Comparison of ENCODE assay signal across 8 cellular contexts in the genomic region with DNA sequence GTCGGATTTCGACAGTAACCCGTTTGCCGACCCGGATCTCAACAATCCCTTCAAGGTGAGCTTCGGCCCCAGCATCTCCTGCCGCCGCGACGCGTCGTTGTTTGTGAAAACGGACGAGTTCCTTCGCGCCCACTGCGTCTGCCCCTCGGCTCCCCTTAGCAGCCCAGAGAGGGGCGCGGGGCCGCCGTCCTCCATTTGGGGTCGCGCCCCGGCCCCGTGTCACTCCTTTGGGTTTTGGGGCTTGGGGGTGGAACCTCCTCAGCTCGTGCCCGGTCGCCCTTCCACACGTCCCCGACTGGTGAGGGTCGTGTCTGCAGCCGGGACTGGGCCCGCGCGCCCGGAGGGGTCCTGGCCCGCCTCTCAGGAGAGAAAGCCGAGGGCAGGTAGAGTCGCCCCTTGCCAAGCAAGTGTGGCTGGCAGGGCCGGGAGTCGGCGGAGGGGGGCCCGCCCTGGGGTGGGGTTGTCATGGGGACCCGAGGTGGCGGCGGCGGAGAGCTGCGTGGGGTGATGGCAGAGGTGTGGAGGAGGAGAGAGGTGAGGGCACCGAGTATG. TPM values are rescaled to one million over a fixed set of nuclear protein-coding genes. Genes with fewer than 3 reads are reported as not detected.
DNase-seq lines count a peak whose midpoint lies in the region; ATAC-seq and TF ChIP-seq lines count a peak whose summit lies in the region.

No MANE protein-coding gene starts in this region.

- H3K4me3 ChIP-seq in effector memory CD4-positive, alpha-beta T cell (ENCODE audit: insufficient read depth, low read depth, low read length, poor library complexity, severe bottlenecking) = peak overlapping the region; percentile 100
- H3K4me3 ChIP-seq in mucosa of descending colon = peak overlapping the region; percentile 94

- intact Hi-C loops in mucosa of descending colon (cut with DNase I, micrococcal nuclease) = loop anchor here in 1 of 2 donors (2.0 kb wide), 1 partner anchor 66 kb away; a partner anchor contains a TSS

- TF ChIP-seq CTCF in mucosa of descending colon (IDR thresholded peaks at IDR 0.05) = no peak

- ATAC-seq in GM21825 (IDR thresholded peaks at IDR 0.05; ENCODE audit: unreplicated experiment) = peak; percentile 36
- peak; percentile 61 for ATAC-seq in mucosa of descending colon

- H3K27me3 ChIP-seq in effector memory CD4-positive, alpha-beta T cell (replicated peaks; ENCODE audit: control insufficient read depth, insufficient read depth, low read length, poor library complexity, severe bottlenecking) = no peaks in the 10 kb centered on the region

- no peaks in the 10 kb centered on the region for H3K9me3 ChIP-seq in effector memory CD4-positive, alpha-beta T cell (ENCODE audit: control insufficient read depth, low read length)
- H3K9me3 ChIP-seq in mucosa of descending colon = no peaks in the 10 kb centered on the region

- H3K36me3 ChIP-seq in effector memory CD4-positive, alpha-beta T cell (ENCODE audit: control insufficient read depth, insufficient read depth, low read length) = no peaks in the 10 kb centered on the region
- no peaks in the 10 kb centered on the region for H3K36me3 ChIP-seq in mucosa of descending colon (ENCODE audit: low read depth)

- peak overlapping the region; percentile 83 for H3K27ac ChIP-seq in effector memory CD4-positive, alpha-beta T cell (ENCODE audit: insufficient read depth, low read length, poor library complexity, severe bottlenecking)

- DNase-seq in DMS53 treated with DMSO at 0.1 percent for 48 hours (lab: John Stamatoyannopoulos, UW; ENCODE audit: unreplicated experiment) (peak; percentile 61), M059J (ENCODE audit: low read depth) (peak; percentile 53), mucosa of descending colon (peak; percentile 69 to 87 (median 83)), NOMO-1 treated with DMSO at 0.1 percent for 48 hours (lab: John Stamatoyannopoulos, UW; ENCODE audit: unreplicated experiment) (no peak)
- DNase-seq in activated CD8-positive, alpha-beta memory T cell treated with anti-CD3 and anti-CD28 coated beads for 1 hour (ENCODE audit: extremely low read depth in 1 of 2, low read depth in 1 of 2) = peak; percentile 40 to 55
- DNase-seq in effector memory CD4-positive, alpha-beta T cell = peak; percentile 60 to 73 (median 66)
- peak; percentile 40 to 62 for DNase-seq in stimulated activated CD8-positive, alpha-beta memory T cell treated with anti-CD3 and anti-CD28 coated beads, Interleukin-4, amount 100 ng/mL, for 4 hours (ENCODE audit: low read depth in 2 of 2, low spot score in 1 of 2)

- H3K4me1 ChIP-seq in effector memory CD4-positive, alpha-beta T cell (ENCODE audit: control insufficient read depth, insufficient read depth, low read length, poor library complexity, severe bottlenecking) = peaks cover 20% of the 10 kb centered on the region
- peaks cover 10% of the 10 kb centered on the region for H3K4me1 ChIP-seq in mucosa of descending colon (ENCODE audit: low read depth)

RNA-seq across cellular contexts. Expression of a gene that starts 0.3 kb away (rescaled TPM):
- total RNA-seq in M059J (2014; rRNA removed; shearing (Covaris generic)) = 41.3 and 43.6 TPM in 2 replicates
- 10 to 100 TPM; 23.5 to 41.7 (median 36.1) TPM for total RNA-seq in mucosa of descending colon
